Comparison of ENCODE assay signal across 13 cellular contexts in genomic region chr3:170802164-170803151, GRCh38.
DNase-seq lines count a peak whose midpoint lies in the region; ATAC-seq and TF ChIP-seq lines count a peak whose summit lies in the region.
"Had no signal": no experiment of that assay in that cellular context is flagged by ENCODE, and none has a peak within 500 bp of the region (broad histone marks: within the 10 kb centered on the region; RNA-seq: fewer than 3 reads in every experiment).

No MANE protein-coding gene starts in this region.

- DNase-seq in AG09309 (ENCODE audit: low read depth), result peak; percentile 99
- DNase-seq in LoVo (ENCODE audit: low spot score), result peak; percentile 33
- peak; percentile 85 for DNase-seq in choroid plexus epithelial cell (ENCODE audit: low read depth)
- no peak for DNase-seq in mesothelial cell of epicardium (ENCODE audit: low spot score in 2 of 2, unreplicated experiment in 2 of 2)
- no peak for DNase-seq in NCI-H1930 (lab: John Stamatoyannopoulos, UW)
- no peak for DNase-seq in activated CD4-positive, alpha-beta T cell treated with anti-CD3 and anti-CD28 coated beads, Interleukin-2, amount 50 U/mL, for 1 hour
- DNase-seq: activated CD4-positive, alpha-beta memory T cell treated with anti-CD3 and anti-CD28 coated beads for 36 hours; CD4-positive, alpha-beta T cell; stimulated activated CD4-positive, alpha-beta T cell treated with anti-CD3 and anti-CD28 coated beads, Interleukin-2, amount 100 ng/mL, for 24 hours; upper lobe of right lung had no signal

- H3K36me3 Mint-ChIP-seq in mesothelial cell of epicardium, result no peaks in the 10 kb centered on the region
- H3K36me3 Mint-ChIP-seq: activated CD4-positive, alpha-beta memory T cell treated with anti-CD3 and anti-CD28 coated beads for 36 hours had no signal

- H3K4me3 Mint-ChIP-seq in mesothelial cell of epicardium, result no peak overlapping the region
- H3K4me3 Mint-ChIP-seq: activated CD4-positive, alpha-beta memory T cell treated with anti-CD3 and anti-CD28 coated beads for 36 hours; CD4-positive, alpha-beta T cell; central memory CD8-positive, alpha-beta T cell had no signal

- TF ChIP-seq CTCF in AG09309 (IDR thresholded peaks at IDR 0.05; ENCODE audit: control insufficient read depth, insufficient read depth, low read depth, low read length, missing control alignments) (no peak), choroid plexus epithelial cell (conservative IDR thresholded peaks at IDR 0.05; ENCODE audit: low read depth, low read length) (no peak), mesothelial cell of epicardium (IDR thresholded peaks at IDR 0.05; ENCODE audit: unreplicated experiment) (no peak)

- ATAC-seq in GM19035 (IDR thresholded peaks at IDR 0.05; ENCODE audit: unreplicated experiment) (no peak), HG03280 (IDR thresholded peaks at IDR 0.05; ENCODE audit: unreplicated experiment) (no peak)
- ATAC-seq: upper lobe of right lung had no signal

- H3K4me3 ChIP-seq in AG09309 (ENCODE audit: control insufficient read depth, low read depth, low read length) (no peak overlapping the region), choroid plexus epithelial cell (ENCODE audit: low read depth, low read length) (no peak overlapping the region)
- H3K4me3 ChIP-seq: upper lobe of right lung had no signal

- H3K9me3 Mint-ChIP-seq in mesothelial cell of epicardium, result peaks cover 19% of the 10 kb centered on the region
- H3K9me3 Mint-ChIP-seq: activated CD4-positive, alpha-beta memory T cell treated with anti-CD3 and anti-CD28 coated beads for 36 hours; central memory CD8-positive, alpha-beta T cell had no signal

- H3K4me1 Mint-ChIP-seq in mesothelial cell of epicardium, result peaks cover 40% of the 10 kb centered on the region
- H3K4me1 Mint-ChIP-seq: central memory CD8-positive, alpha-beta T cell had no signal

- H3K27me3 Mint-ChIP-seq in mesothelial cell of epicardium (ENCODE audit: low read depth), result no peaks in the 10 kb centered on the region

- peak overlapping the region; percentile 87 for H3K27ac Mint-ChIP-seq in mesothelial cell of epicardium
- H3K27ac Mint-ChIP-seq: activated CD4-positive, alpha-beta memory T cell treated with anti-CD3 and anti-CD28 coated beads for 36 hours; CD4-positive, alpha-beta T cell had no signal

Comparison
In these comparisons a context has a peak if more than half of its experiments do, and no peak if none do; other contexts are left out.
1. DNase-seq: peak in AG09309 (single experiment), LoVo (single experiment) and choroid plexus epithelial cell (single experiment); none in mesothelial cell of epicardium (0 of 2), NCI-H1930 (0 of 2) and activated CD4-positive, alpha-beta T cell treated with anti-CD3 and anti-CD28 coated beads, Interleukin-2, amount 50 U/mL, for 1 hour (single experiment).